Comparison of ENCODE assay signal across 2 cellular contexts in genomic region chr4:105670684-105671083, GRCh38.
TF ChIP-seq lines count a peak whose summit lies in the region.

No MANE protein-coding gene starts in this region.

TF ChIP-seq in GM12878, 131 proteins besides CTCF, POLR2A, EP300 and RAD21:
- TF ChIP-seq GABPA (IDR thresholded peaks at IDR 0.05; ENCODE audit: low read depth) = no peak

TF ChIP-seq in liver, 16 proteins besides CTCF, POLR2A, EP300 and RAD21 (continued from another document):
- no peak for TF ChIP-seq YY1 (IDR thresholded peaks at IDR 0.05)
- no peak for TF ChIP-seq EGR1 (IDR thresholded peaks at IDR 0.05; ENCODE audit: low read depth in 2 of 2)
- peak; percentile 55 to 76 for TF ChIP-seq HNF4A (conservative IDR thresholded peaks at IDR 0.05)
- no peak for TF ChIP-seq FOXA2 (IDR thresholded peaks at IDR 0.05)
- TF ChIP-seq HNF4G (IDR thresholded peaks at IDR 0.05) = peak; percentile 16
- no peak for TF ChIP-seq TAF1 (conservative IDR thresholded peaks at IDR 0.05)
